ENCODE assay signal across 21 cellular contexts in the genomic region with DNA sequence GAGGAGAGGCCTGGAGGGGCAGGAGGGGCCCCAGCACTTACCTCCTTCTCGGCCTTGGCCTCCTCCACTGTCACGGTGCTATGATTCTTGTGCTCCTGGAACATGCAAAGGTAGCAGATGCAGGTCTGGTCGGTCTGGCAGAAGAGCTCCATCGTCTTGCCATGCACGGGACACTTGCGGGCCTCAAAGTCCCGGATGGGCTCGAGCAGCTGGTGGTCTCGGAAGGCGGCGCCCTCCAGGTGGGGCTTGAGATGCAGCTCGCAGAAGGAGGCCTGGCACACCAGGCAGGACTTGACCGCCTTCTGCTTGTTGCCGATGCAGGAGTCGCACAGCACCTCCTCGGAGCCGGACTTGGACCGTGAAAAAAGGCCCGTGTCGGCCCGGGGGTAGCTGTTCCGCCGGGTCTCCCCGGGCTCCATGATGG. TPM values are rescaled to one million over a fixed set of nuclear protein-coding genes. Genes with fewer than 3 reads are reported as not detected.
A peak's percentile ranks its signal among the peaks of the same experiment; 100 is the strongest.
DNase-seq lines count a peak whose midpoint lies in the region; ATAC-seq, FAIRE-seq and TF ChIP-seq lines count a peak whose summit lies in the region.
"Had no signal": no experiment of that assay in that cellular context is flagged by ENCODE, and none has a peak within 500 bp of the region (broad histone marks: within the 10 kb centered on the region; RNA-seq: fewer than 3 reads in every experiment).

No MANE protein-coding gene starts in this region.

- DNase-seq in GM12891 (ENCODE audit: insufficient read length, low spot score) (peak; percentile 7), PC-9 (no peak), foreskin keratinocyte (no peak), right lobe of liver (no peak), urothelium cell line (ENCODE audit: low spot score) (no peak)
- DNase-seq in activated CD4-positive, alpha-beta T cell treated with anti-CD3 and anti-CD28 coated beads for 1 hour: no peak
- DNase-seq in activated naive CD8-positive, alpha-beta T cell treated with anti-CD3 and anti-CD28 coated beads, Interleukin-2, amount 50 U/mL, for 24 hours: no peak
- DNase-seq: activated CD4-positive, alpha-beta T cell treated with anti-CD3 and anti-CD28 coated beads for 36 hours; activated naive CD8-positive, alpha-beta T cell treated with anti-CD3 and anti-CD28 coated beads, Interleukin-2, amount 10 ng/mL, durations not matched to agents 7 days and 5 days; activated T-cell treated with anti-CD3 and anti-CD28 coated beads, Interleukin-2, amount 50 U/mL, for 1 hour; DMS 273 treated with DMSO at 0.1 percent for 48 hours; effector CD8-positive, alpha-beta T cell; nephron progenitor cell; substantia nigra; T-helper 9 cell had no signal

- H3K4me3 Mint-ChIP-seq in activated naive CD8-positive, alpha-beta T cell treated with anti-CD3 and anti-CD28 coated beads, Interleukin-2, amount 50 U/mL, for 24 hours: no peak overlapping the region
- H3K4me3 Mint-ChIP-seq: activated CD4-positive, alpha-beta T cell treated with anti-CD3 and anti-CD28 coated beads for 36 hours; activated naive CD8-positive, alpha-beta T cell treated with anti-CD3 and anti-CD28 coated beads, Interleukin-2, amount 10 ng/mL, durations not matched to agents 7 days and 5 days; nephron progenitor cell had no signal

- no peak overlapping the region for H3K27ac ChIP-seq in PC-9
- H3K27ac ChIP-seq in foreskin keratinocyte: peak overlapping the region; percentile 84
- H3K27ac ChIP-seq in skin epidermis: peak overlapping the region; percentile 35 to 92 (median 87)
- H3K27ac ChIP-seq in right lobe of liver: no peak overlapping the region
- H3K27ac ChIP-seq: BLaER1 had no signal

- H3K36me3 ChIP-seq in PC-9 (ENCODE audit: low read depth): no peaks in the 10 kb centered on the region
- H3K36me3 ChIP-seq in right lobe of liver: no peaks in the 10 kb centered on the region
- H3K36me3 ChIP-seq: BLaER1, HAP-1 had no signal

- H3K4me2 ChIP-seq in PC-9: peak overlapping the region; percentile 86
- H3K4me2 ChIP-seq: BLaER1 had no signal

- BruUV-seq in PC-9 (replicated peaks; lab: Mats Ljungman, UMichigan): no TSS peak

- H3K9me3 ChIP-seq in PC-9 (ENCODE audit: insufficient read depth, low read depth) (no peaks in the 10 kb centered on the region), right lobe of liver (no peaks in the 10 kb centered on the region)
- H3K9me3 ChIP-seq: BLaER1, HAP-1 had no signal

- H3K4me1 Mint-ChIP-seq in activated naive CD8-positive, alpha-beta T cell treated with anti-CD3 and anti-CD28 coated beads, Interleukin-2, amount 50 U/mL, for 24 hours: no peaks in the 10 kb centered on the region
- H3K4me1 Mint-ChIP-seq: activated CD4-positive, alpha-beta T cell treated with anti-CD3 and anti-CD28 coated beads for 36 hours; activated naive CD8-positive, alpha-beta T cell treated with anti-CD3 and anti-CD28 coated beads, Interleukin-2, amount 10 ng/mL, durations not matched to agents 7 days and 5 days had no signal

- H3K27me3 Mint-ChIP-seq in activated naive CD8-positive, alpha-beta T cell treated with anti-CD3 and anti-CD28 coated beads, Interleukin-2, amount 50 U/mL, for 24 hours: peaks cover 7% of the 10 kb centered on the region

- ATAC-seq in foreskin keratinocyte (no peak), right lobe of liver (no peak)
- no peak for ATAC-seq in activated naive CD8-positive, alpha-beta T cell treated with anti-CD3 and anti-CD28 coated beads, Interleukin-2, amount 50 U/mL, for 24 hours
- ATAC-seq: activated CD4-positive, alpha-beta T cell treated with anti-CD3 and anti-CD28 coated beads for 36 hours had no signal

- CTCF ChIA-PET in PC-9 (lab: Charles Lee): interaction anchor here (1.1 kb wide), 1 partner anchor 12 kb away, joined by 3 read pairs; no protein-coding TSS in a partner anchor

- H3K27me3 ChIP-seq in PC-9 (ENCODE audit: insufficient read depth, low read depth) (no peaks in the 10 kb centered on the region), foreskin keratinocyte (no peaks in the 10 kb centered on the region), right lobe of liver (no peaks in the 10 kb centered on the region)
- H3K27me3 ChIP-seq: BLaER1 had no signal

- intact Hi-C loops in PC-9 (cut with micrococcal nuclease; ENCODE audit: unreplicated experiment) (no loop called here), right lobe of liver (cut with DNase I) (no loop called here)

- H3K9me3 Mint-ChIP-seq in activated naive CD8-positive, alpha-beta T cell treated with anti-CD3 and anti-CD28 coated beads, Interleukin-2, amount 50 U/mL, for 24 hours: no peaks in the 10 kb centered on the region
- H3K9me3 Mint-ChIP-seq: activated naive CD8-positive, alpha-beta T cell treated with anti-CD3 and anti-CD28 coated beads, Interleukin-2, amount 10 ng/mL, durations not matched to agents 7 days and 5 days; nephron progenitor cell had no signal

- POLR2A ChIA-PET in PC-9 (lab: Charles Lee; ENCODE audit: unreplicated experiment): no interaction called here

- FAIRE-seq in GM12891 (lab: Jason Lieb, UNC): no peak
- FAIRE-seq in urothelium cell line (lab: Jason Lieb, UNC): no peak
- FAIRE-seq: frontal cortex had no signal

- H4K20me1 ChIP-seq in PC-9 (ENCODE audit: insufficient read depth): no peaks in the 10 kb centered on the region
- H4K20me1 ChIP-seq: BLaER1 had no signal

- H3K9me2 ChIP-seq in PC-9 (ENCODE audit: insufficient read depth): no peaks in the 10 kb centered on the region

- no peak for TF ChIP-seq POLR2A in GM12891 (IDR thresholded peaks at IDR 0.05; ENCODE audit: low read depth, low read length)
- TF ChIP-seq POLR2A in right lobe of liver (IDR thresholded peaks at IDR 0.05): no peak

- H3F3A ChIP-seq in PC-9 (ENCODE audit: insufficient read depth, low read depth): peaks cover 24% of the 10 kb centered on the region; the same call in 1 of the 2 replicates

- peak overlapping the region; percentile 71 for H2AFZ ChIP-seq in PC-9

- peaks cover 10% of the 10 kb centered on the region for H3K79me2 ChIP-seq in PC-9 (ENCODE audit: low read depth)

- TF ChIP-seq CTCF in PC-9 (conservative IDR thresholded peaks at IDR 0.05) (no peak), foreskin keratinocyte (conservative IDR thresholded peaks at IDR 0.05) (no peak), right lobe of liver (IDR thresholded peaks at IDR 0.05) (no peak)

- no peaks in the 10 kb centered on the region for H3K36me3 Mint-ChIP-seq in activated naive CD8-positive, alpha-beta T cell treated with anti-CD3 and anti-CD28 coated beads, Interleukin-2, amount 50 U/mL, for 24 hours (ENCODE audit: low read depth)
- H3K36me3 Mint-ChIP-seq: activated naive CD8-positive, alpha-beta T cell treated with anti-CD3 and anti-CD28 coated beads, Interleukin-2, amount 10 ng/mL, durations not matched to agents 7 days and 5 days had no signal

- peak overlapping the region; percentile 60 for H3K4me3 ChIP-seq in PC-9
- H3K4me3 ChIP-seq in skin epidermis: peak overlapping the region; percentile 33 to 60 (median 53)
- no peak overlapping the region for H3K4me3 ChIP-seq in right lobe of liver
- H3K4me3 ChIP-seq: BLaER1, HAP-1 had no signal

- no peak overlapping the region for H3K27ac Mint-ChIP-seq in activated naive CD8-positive, alpha-beta T cell treated with anti-CD3 and anti-CD28 coated beads, Interleukin-2, amount 50 U/mL, for 24 hours
- H3K27ac Mint-ChIP-seq: activated CD4-positive, alpha-beta T cell treated with anti-CD3 and anti-CD28 coated beads for 36 hours; activated naive CD8-positive, alpha-beta T cell treated with anti-CD3 and anti-CD28 coated beads, Interleukin-2, amount 10 ng/mL, durations not matched to agents 7 days and 5 days; nephron progenitor cell had no signal

- WGBS in right lobe of liver (ENCODE audit: insufficient coverage, low coverage, low lambda C conversion rate, missing lambda C conversion rate): 57% methylated on average over 1 of the region's 24 CpGs

- H3K4me1 ChIP-seq in PC-9 (replicated peaks; ENCODE audit: insufficient read depth) (peaks cover 45% of the 10 kb centered on the region), foreskin keratinocyte (peaks cover 12% of the 10 kb centered on the region), right lobe of liver (no peaks in the 10 kb centered on the region)
- H3K4me1 ChIP-seq: BLaER1, HAP-1 had no signal

TF ChIP-seq in GM12891, 5 proteins besides CTCF, POLR2A, EP300 and RAD21:
- TF ChIP-seq POU2F2 (IDR thresholded peaks at IDR 0.05; ENCODE audit: low read depth, low read length) (no peak), TAF1 (IDR thresholded peaks at IDR 0.05; ENCODE audit: low read depth, low read length) (no peak), PAX5 (IDR thresholded peaks at IDR 0.05; ENCODE audit: insufficient read depth, low read length, severe bottlenecking) (no peak), POLR2AphosphoS5 (IDR thresholded peaks at IDR 0.05; ENCODE audit: low read depth, low read length) (no peak), SPI1 (IDR thresholded peaks at IDR 0.05; ENCODE audit: low read depth, low read length) (no peak)
TF ChIP-seq in GM12891: peak in this region for 0.

RNA-seq across cellular contexts. Expression of gene TRIM29, which starts 0.7 kb away (rescaled TPM):
- polyA plus RNA-seq in GM12891 (2012; ENCODE audit: low read depth, missing spikeins): 0.28 TPM
- total RNA-seq in PC-9 (2021): 208 and 293 TPM in 2 replicates
- 177 and 190 TPM in 2 replicates for total RNA-seq in foreskin keratinocyte
- polyA plus RNA-seq in foreskin keratinocyte: 211 and 233 TPM in 2 replicates
- total RNA-seq in right lobe of liver: 1 to 10 TPM in 4 of 6 experiments, not detected in 2; 1.1 to 2.1 (median 1.3) TPM
- total RNA-seq: activated CD4-positive, alpha-beta T cell treated with anti-CD3 and anti-CD28 coated beads for 36 hours; activated naive CD8-positive, alpha-beta T cell treated with anti-CD3 and anti-CD28 coated beads, Interleukin-2, amount 10 ng/mL, durations not matched to agents 7 days and 5 days; frontal cortex; HT1080; lung microvascular endothelial cell had no signal

Comparison
In these comparisons a context has a peak if more than half of its experiments do, and no peak if none do; other contexts are left out.
1. H3K27ac ChIP-seq: peak in foreskin keratinocyte (single experiment) and skin epidermis (21 of 21); none in PC-9 (single experiment) and right lobe of liver (0 of 3).
2. H3K4me3 ChIP-seq: peak in PC-9 (single experiment) and skin epidermis (7 of 7); none in right lobe of liver (0 of 3).
3. RNA of gene TRIM29, which starts 0.7 kb away (total RNA-seq): 208 to 293 TPM in PC-9 and 177 to 190 TPM in foreskin keratinocyte; 1.1 to 2.1 TPM in right lobe of liver; every median in the first group is over 10 times any median in the second.